ENCODE assay signal across 27 cellular contexts in the genomic region with DNA sequence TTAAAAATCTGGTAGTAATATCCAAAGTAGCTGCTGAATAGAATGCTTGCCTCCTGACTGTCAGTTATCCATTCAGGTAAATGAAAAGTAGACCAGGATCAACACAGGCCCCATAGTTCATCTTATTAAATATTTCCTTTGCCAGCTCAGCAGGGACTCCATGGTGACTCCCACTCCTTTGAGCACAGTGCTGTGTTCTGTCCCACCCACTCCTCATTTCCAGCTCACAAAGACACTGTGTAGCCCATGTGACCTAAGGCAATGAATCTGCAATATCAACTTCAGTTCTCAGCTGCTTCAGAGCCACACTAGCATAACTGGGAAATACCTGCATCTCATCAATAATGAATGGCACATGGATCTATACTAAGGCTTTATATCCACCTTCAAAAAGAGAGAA.
"Had no signal": no experiment of that assay in that cellular context is flagged by ENCODE, and none has a peak within 500 bp of the region (broad histone marks: within the 10 kb centered on the region; RNA-seq: fewer than 3 reads in every experiment).

No MANE protein-coding gene starts in this region.

- H3K27ac ChIP-seq: KMS-11, SJCRH30, SK-N-MC had no signal

- H3K4me3 ChIP-seq: SJCRH30, SK-N-MC had no signal

- DNase-seq: activated CD4-positive, alpha-beta T cell treated with anti-CD3 and anti-CD28 coated beads, Interleukin-2, amount 10 ng/mL, durations not matched to agents 24 days and 14 days; activated CD4-positive, alpha-beta T cell treated with anti-CD3 and anti-CD28 coated beads, Interleukin-2, amount 50 U/mL, for 4 hours; activated CD8-positive, alpha-beta T cell treated with anti-CD3 and anti-CD28 coated beads for 36 hours; activated effector memory CD4-positive, alpha-beta T cell treated with anti-CD3 and anti-CD28 coated beads, Interleukin-2, amount 50 U/mL, for 16 hours; activated naive CD4-positive, alpha-beta T cell; activated T-cell treated with anti-CD3 and anti-CD28 coated beads, Interleukin-2, amount 50 U/mL, for 1 hour; activated T-cell treated with anti-CD3 and anti-CD28 coated beads, Interleukin-2, amount 50 U/mL, for 72 hours; anterior cingulate cortex; central memory CD4-positive, alpha-beta T cell; MM.1S; MV-4-11; NCI-H1092; NCI-H146; NCI-H2029 treated with DMSO at 0.1 percent for 48 hours; NCI-H2107; NCI-H2171; NCI-H446 treated with DMSO at 0.1 percent for 48 hours; SHP77; SJCRH30 had no signal

- H3K9me3 Mint-ChIP-seq: activated CD4-positive, alpha-beta T cell treated with anti-CD3 and anti-CD28 coated beads, Interleukin-2, amount 10 ng/mL, durations not matched to agents 24 days and 14 days; activated CD8-positive, alpha-beta T cell treated with anti-CD3 and anti-CD28 coated beads for 36 hours; activated naive CD4-positive, alpha-beta T cell treated with anti-CD3 and anti-CD28 coated beads, Interleukin-2, amount 50 U/mL, for 24 hours; activated T-cell treated with anti-CD3 and anti-CD28 coated beads, Interleukin-2, amount 50 U/mL, for 72 hours; activated T-helper 17 cell treated with anti-CD3 and anti-CD28 coated beads, Interleukin-2, amount 50 U/mL, for 72 hours; brain; T-helper 1 cell treated with Interleukin-12 subunit alpha and Interleukin-12 subunit beta and Interleukin-4 antibody, amounts not matched to agents 30 μg/mL and 1 μg/mL, for 36 hours; T-helper 2 cell treated with Interferon-gamma antibody and Interleukin-4, amounts not matched to agents 5 μg/mL and 100 μg/mL, for 36 hours had no signal

- H3K27me3 ChIP-seq: SJCRH30 had no signal

- H3K4me2 ChIP-seq: KMS-11 had no signal

- H3K36me3 ChIP-seq: SJCRH30 had no signal

- H3K4me3 Mint-ChIP-seq: activated CD4-positive, alpha-beta T cell treated with anti-CD3 and anti-CD28 coated beads, Interleukin-2, amount 10 ng/mL, durations not matched to agents 24 days and 14 days; activated CD8-positive, alpha-beta T cell treated with anti-CD3 and anti-CD28 coated beads for 36 hours; activated naive CD4-positive, alpha-beta T cell treated with anti-CD3 and anti-CD28 coated beads, Interleukin-2, amount 50 U/mL, for 24 hours; activated T-cell treated with anti-CD3 and anti-CD28 coated beads, Interleukin-2, amount 50 U/mL, for 72 hours; activated T-helper 17 cell treated with anti-CD3 and anti-CD28 coated beads, Interleukin-2, amount 50 U/mL, for 72 hours; brain; T-helper 1 cell treated with Interleukin-12 subunit alpha and Interleukin-12 subunit beta and Interleukin-4 antibody, amounts not matched to agents 30 μg/mL and 1 μg/mL, for 36 hours; T-helper 2 cell treated with Interferon-gamma antibody and Interleukin-4, amounts not matched to agents 5 μg/mL and 100 μg/mL, for 36 hours had no signal

- ATAC-seq: activated CD8-positive, alpha-beta T cell treated with anti-CD3 and anti-CD28 coated beads for 36 hours; activated T-cell treated with anti-CD3 and anti-CD28 coated beads, Interleukin-2, amount 50 U/mL, for 72 hours; activated T-helper 17 cell treated with anti-CD3 and anti-CD28 coated beads, Interleukin-2, amount 50 U/mL, for 72 hours; Panc1 had no signal

- H3K4me1 Mint-ChIP-seq: activated CD4-positive, alpha-beta T cell treated with anti-CD3 and anti-CD28 coated beads, Interleukin-2, amount 10 ng/mL, durations not matched to agents 24 days and 14 days; activated naive CD4-positive, alpha-beta T cell treated with anti-CD3 and anti-CD28 coated beads, Interleukin-2, amount 50 U/mL, for 24 hours; activated T-helper 17 cell treated with anti-CD3 and anti-CD28 coated beads, Interleukin-2, amount 50 U/mL, for 72 hours; brain had no signal

- H3K27ac Mint-ChIP-seq: activated CD4-positive, alpha-beta T cell treated with anti-CD3 and anti-CD28 coated beads, Interleukin-2, amount 10 ng/mL, durations not matched to agents 24 days and 14 days; activated CD8-positive, alpha-beta T cell treated with anti-CD3 and anti-CD28 coated beads for 36 hours; activated naive CD4-positive, alpha-beta T cell treated with anti-CD3 and anti-CD28 coated beads, Interleukin-2, amount 50 U/mL, for 24 hours; activated T-cell treated with anti-CD3 and anti-CD28 coated beads, Interleukin-2, amount 50 U/mL, for 72 hours; activated T-helper 17 cell treated with anti-CD3 and anti-CD28 coated beads, Interleukin-2, amount 50 U/mL, for 72 hours; brain; T-helper 1 cell treated with Interleukin-12 subunit alpha and Interleukin-12 subunit beta and Interleukin-4 antibody, amounts not matched to agents 30 μg/mL and 1 μg/mL, for 36 hours; T-helper 2 cell treated with Interferon-gamma antibody and Interleukin-4, amounts not matched to agents 5 μg/mL and 100 μg/mL, for 36 hours had no signal

- H3K9me3 ChIP-seq: SJCRH30 had no signal

- H3K36me3 Mint-ChIP-seq: activated naive CD4-positive, alpha-beta T cell treated with anti-CD3 and anti-CD28 coated beads, Interleukin-2, amount 50 U/mL, for 24 hours; brain had no signal

- H3K4me1 ChIP-seq: SJCRH30 had no signal

- H3K27me3 Mint-ChIP-seq: activated CD4-positive, alpha-beta T cell treated with anti-CD3 and anti-CD28 coated beads, Interleukin-2, amount 10 ng/mL, durations not matched to agents 24 days and 14 days; activated CD8-positive, alpha-beta T cell treated with anti-CD3 and anti-CD28 coated beads for 36 hours; activated naive CD4-positive, alpha-beta T cell treated with anti-CD3 and anti-CD28 coated beads, Interleukin-2, amount 50 U/mL, for 24 hours; brain had no signal

- H3K9ac ChIP-seq: KMS-11 had no signal
